19 cellular contexts compared by ENCODE assay signal in the genomic region with DNA sequence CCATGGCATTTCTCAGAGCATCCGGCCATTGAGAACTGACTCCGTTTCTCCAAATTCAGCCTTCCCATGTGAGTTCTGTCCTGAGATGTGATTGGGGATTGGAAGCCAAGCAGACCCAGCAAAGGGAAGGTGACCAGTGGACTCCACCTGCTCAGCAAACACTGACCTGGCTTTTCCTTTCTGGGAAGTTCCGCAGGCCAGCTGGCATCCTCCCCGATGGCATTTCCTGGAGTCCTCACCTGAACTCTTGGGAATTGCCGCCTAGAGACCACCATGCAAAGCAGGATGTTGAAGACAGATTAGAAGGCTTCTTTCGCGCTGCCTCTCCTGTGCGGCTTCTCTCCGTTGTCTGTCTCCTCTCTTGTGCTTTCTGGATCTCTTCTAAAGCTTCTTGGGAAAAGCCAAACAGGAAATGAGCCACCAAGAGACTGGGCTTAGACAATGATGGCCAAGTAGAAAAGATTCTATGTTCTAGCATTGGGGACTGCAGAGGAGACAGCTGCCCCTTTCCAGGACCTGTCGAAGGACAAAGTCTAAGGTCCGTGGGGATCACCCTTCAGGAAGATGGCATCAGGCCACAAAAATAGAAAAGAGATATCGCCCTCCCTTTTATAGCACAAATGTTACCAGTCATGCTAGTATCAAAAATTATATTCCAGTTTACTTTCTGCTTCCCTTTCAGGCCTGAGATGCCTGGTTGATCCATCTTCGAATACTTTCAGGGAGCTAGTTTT.
DNase-seq lines count a peak whose midpoint lies in the region; FAIRE-seq and TF ChIP-seq lines count a peak whose summit lies in the region.
"Had no signal": no experiment of that assay in that cellular context is flagged by ENCODE, and none has a peak within 500 bp of the region (broad histone marks: within the 10 kb centered on the region; RNA-seq: fewer than 3 reads in every experiment).

No MANE protein-coding gene starts in this region.

- WGBS in liver, result 71% methylated on average over 13 of the region's 13 CpGs
- 72 to 76% (median 74%) methylated on average over 13 of the region's 13 CpGs for WGBS in small intestine, 3 donors

- H3K9me3 ChIP-seq in liver (ENCODE audit: control insufficient read depth in 4 of 4, low read length in 3 of 4) (no peaks in the 10 kb centered on the region), small intestine (ENCODE audit: control insufficient read depth, low read depth) (no peaks in the 10 kb centered on the region)
- H3K9me3 ChIP-seq: BLaER1, Peyer's patch had no signal

- no peak for TF ChIP-seq RAD21 in liver (IDR thresholded peaks at IDR 0.05)

- TF ChIP-seq CTCF in VCaP (conservative IDR thresholded peaks at IDR 0.05) (no peak), liver (IDR thresholded peaks at IDR 0.05; ENCODE audit: low read depth, low read length, missing input control) (no peak)

- H3K27ac ChIP-seq in VCaP, result peak overlapping the region; percentile 81
- H3K27ac ChIP-seq in liver (ENCODE audit: low read depth in 1 of 2, low read length in 2 of 2), result no peak overlapping the region
- H3K27ac ChIP-seq in small intestine (ENCODE audit: low read depth in 1 of 2, low read length in 1 of 2), result peak overlapping the region in 1 of 2 donors; percentile 84
- H3K27ac ChIP-seq: BLaER1 had no signal

- H3K4me1 ChIP-seq in liver (ENCODE audit: control insufficient read depth in 4 of 4, insufficient read depth in 4 of 4, low read length in 3 of 4) (peaks cover 3 to 18% (median 10%) of the 10 kb centered on the region in 4 donors), small intestine (ENCODE audit: control insufficient read depth in 2 of 2, insufficient read depth in 1 of 2, low read depth in 1 of 2, low read length in 1 of 2) (peaks cover 0 to 6% of the 10 kb centered on the region in 2 donors)

- DNase-seq in dermis blood vessel endothelial cell (peak; percentile 17), small intestine (peak; percentile 27), NCI-H2196 treated with DMSO at 0.1 percent for 48 hours (lab: John Stamatoyannopoulos, UW; ENCODE audit: unreplicated experiment) (no peak), RKO (ENCODE audit: low spot score) (no peak), NCI-H1092 treated with DMSO at 0.1 percent for 48 hours (lab: John Stamatoyannopoulos, UW) (no peak), NCI-H1694 (lab: John Stamatoyannopoulos, UW) (no peak)
- DNase-seq: DMS79 treated with DMSO at 0.1 percent for 48 hours, H7, HFFc6, IMR-90, NCI-H1436, NCI-H2029, NCI-H2171, NCI-H446, NCI-H69 had no signal

- H3K36me3 ChIP-seq in liver (ENCODE audit: control insufficient read depth in 4 of 4, insufficient read depth in 3 of 4, low read depth in 1 of 4, low read length in 3 of 4), result no peaks in the 10 kb centered on the region
- H3K36me3 ChIP-seq in small intestine (ENCODE audit: control insufficient read depth in 2 of 2, insufficient read depth in 2 of 2, low read length in 2 of 2), result no peaks in the 10 kb centered on the region
- H3K36me3 ChIP-seq: BLaER1, Peyer's patch had no signal

- H3K4me3 ChIP-seq in liver (ENCODE audit: low read depth in 1 of 3, low read length in 3 of 3), result no peak overlapping the region
- no peak overlapping the region for H3K4me3 ChIP-seq in small intestine (ENCODE audit: low read depth in 1 of 2, low read length in 2 of 2)
- H3K4me3 ChIP-seq: BLaER1, Peyer's patch had no signal

- H3K27me3 ChIP-seq in liver (ENCODE audit: control insufficient read depth in 4 of 4, insufficient read depth in 4 of 4, low read length in 3 of 4), result no peaks in the 10 kb centered on the region
- no peaks in the 10 kb centered on the region for H3K27me3 ChIP-seq in small intestine (ENCODE audit: control insufficient read depth in 2 of 2, insufficient read depth in 2 of 2, low read length in 2 of 2)
- H3K27me3 ChIP-seq: BLaER1, Peyer's patch had no signal

- FAIRE-seq in small intestine (lab: Jason Lieb, UNC), result no peak

- H3K9ac ChIP-seq in liver (ENCODE audit: low read depth in 1 of 2, low read length in 2 of 2), result no peak overlapping the region
- H3K9ac ChIP-seq: BLaER1 had no signal

TF ChIP-seq in liver, 16 proteins besides CTCF, POLR2A, EP300 and RAD21:
- TF ChIP-seq HNF4A (conservative IDR thresholded peaks at IDR 0.05), result peak; percentile 41 to 69
- TF ChIP-seq SP1 (IDR thresholded peaks at IDR 0.05), result no peak
- TF ChIP-seq, protein P1, sequence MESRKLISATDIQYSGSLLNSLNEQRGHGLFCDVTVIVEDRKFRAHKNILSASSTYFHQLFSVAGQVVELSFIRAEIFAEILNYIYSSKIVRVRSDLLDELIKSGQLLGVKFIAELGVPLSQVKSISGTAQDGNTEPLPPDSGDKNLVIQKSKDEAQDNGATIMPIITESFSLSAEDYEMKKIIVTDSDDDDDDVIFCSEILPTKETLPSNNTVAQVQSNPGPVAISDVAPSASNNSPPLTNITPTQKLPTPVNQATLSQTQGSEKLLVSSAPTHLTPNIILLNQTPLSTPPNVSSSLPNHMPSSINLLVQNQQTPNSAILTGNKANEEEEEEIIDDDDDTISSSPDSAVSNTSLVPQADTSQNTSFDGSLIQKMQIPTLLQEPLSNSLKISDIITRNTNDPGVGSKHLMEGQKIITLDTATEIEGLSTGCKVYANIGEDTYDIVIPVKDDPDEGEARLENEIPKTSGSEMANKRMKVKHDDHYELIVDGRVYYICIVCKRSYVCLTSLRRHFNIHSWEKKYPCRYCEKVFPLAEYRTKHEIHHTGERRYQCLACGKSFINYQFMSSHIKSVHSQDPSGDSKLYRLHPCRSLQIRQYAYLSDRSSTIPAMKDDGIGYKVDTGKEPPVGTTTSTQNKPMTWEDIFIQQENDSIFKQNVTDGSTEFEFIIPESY (IDR thresholded peaks at IDR 0.05), result no peak
- TF ChIP-seq FOXA2 (IDR thresholded peaks at IDR 0.05), result no peak
- TF ChIP-seq, protein P2, sequence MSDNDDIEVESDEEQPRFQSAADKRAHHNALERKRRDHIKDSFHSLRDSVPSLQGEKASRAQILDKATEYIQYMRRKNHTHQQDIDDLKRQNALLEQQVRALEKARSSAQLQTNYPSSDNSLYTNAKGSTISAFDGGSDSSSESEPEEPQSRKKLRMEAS (IDR thresholded peaks at IDR 0.05), result no peak
- no peak for TF ChIP-seq RXRA (IDR thresholded peaks at IDR 0.05)
- TF ChIP-seq, protein P3, sequence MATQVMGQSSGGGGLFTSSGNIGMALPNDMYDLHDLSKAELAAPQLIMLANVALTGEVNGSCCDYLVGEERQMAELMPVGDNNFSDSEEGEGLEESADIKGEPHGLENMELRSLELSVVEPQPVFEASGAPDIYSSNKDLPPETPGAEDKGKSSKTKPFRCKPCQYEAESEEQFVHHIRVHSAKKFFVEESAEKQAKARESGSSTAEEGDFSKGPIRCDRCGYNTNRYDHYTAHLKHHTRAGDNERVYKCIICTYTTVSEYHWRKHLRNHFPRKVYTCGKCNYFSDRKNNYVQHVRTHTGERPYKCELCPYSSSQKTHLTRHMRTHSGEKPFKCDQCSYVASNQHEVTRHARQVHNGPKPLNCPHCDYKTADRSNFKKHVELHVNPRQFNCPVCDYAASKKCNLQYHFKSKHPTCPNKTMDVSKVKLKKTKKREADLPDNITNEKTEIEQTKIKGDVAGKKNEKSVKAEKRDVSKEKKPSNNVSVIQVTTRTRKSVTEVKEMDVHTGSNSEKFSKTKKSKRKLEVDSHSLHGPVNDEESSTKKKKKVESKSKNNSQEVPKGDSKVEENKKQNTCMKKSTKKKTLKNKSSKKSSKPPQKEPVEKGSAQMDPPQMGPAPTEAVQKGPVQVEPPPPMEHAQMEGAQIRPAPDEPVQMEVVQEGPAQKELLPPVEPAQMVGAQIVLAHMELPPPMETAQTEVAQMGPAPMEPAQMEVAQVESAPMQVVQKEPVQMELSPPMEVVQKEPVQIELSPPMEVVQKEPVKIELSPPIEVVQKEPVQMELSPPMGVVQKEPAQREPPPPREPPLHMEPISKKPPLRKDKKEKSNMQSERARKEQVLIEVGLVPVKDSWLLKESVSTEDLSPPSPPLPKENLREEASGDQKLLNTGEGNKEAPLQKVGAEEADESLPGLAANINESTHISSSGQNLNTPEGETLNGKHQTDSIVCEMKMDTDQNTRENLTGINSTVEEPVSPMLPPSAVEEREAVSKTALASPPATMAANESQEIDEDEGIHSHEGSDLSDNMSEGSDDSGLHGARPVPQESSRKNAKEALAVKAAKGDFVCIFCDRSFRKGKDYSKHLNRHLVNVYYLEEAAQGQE (IDR thresholded peaks at IDR 0.05), result no peak
- TF ChIP-seq FOXA1 (IDR thresholded peaks at IDR 0.05), result no peak

Comparison
In these comparisons a context has a peak if more than half of its experiments do, and no peak if none do; other contexts are left out.
1. DNase-seq: peak in dermis blood vessel endothelial cell (single experiment) and small intestine (single experiment); none in NCI-H2196 treated with DMSO at 0.1 percent for 48 hours (single experiment), RKO (single experiment), NCI-H1092 treated with DMSO at 0.1 percent for 48 hours (single experiment) and NCI-H1694 (single experiment).